Comparison of ENCODE assay signal across 8 cellular contexts in the genomic region with DNA sequence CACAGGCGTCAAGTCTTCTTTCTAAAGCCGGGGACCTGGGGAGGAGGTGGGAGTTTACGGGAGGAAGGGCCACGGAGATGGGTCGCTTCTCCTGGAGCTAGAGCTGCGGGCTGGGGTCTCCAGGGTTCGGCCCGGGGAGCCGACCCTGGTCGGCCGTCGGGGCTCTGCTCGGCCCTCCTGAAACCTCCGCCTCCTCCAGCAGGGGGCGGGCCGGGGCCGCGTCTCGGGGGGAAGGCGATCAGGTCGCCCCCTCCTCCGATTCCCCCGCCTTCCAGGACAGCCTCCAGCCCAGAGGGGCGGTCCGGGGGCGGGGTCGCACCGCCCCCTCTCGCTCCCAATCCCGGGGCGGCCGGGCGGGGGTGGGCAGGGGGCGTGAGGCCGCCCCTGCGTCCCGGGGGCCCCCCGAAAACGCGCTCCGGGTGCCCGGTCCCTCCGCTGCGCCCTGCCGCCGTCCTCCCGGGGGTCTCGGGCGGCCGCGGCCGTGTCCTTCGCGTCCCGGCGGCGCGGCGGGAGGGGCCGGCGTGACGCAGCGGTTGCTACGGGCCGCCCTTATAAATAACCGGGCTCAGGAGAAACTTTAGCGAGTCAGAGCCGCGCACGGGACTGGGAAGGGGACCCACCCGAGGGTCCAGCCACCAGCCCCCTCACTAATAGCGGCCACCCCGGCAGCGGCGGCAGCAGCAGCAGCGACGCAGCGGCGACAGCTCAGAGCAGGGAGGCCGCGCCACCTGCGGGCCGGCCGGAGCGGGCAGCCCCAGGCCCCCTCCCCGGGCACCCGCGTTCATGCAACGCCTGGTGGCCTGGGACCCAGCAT. TPM values are rescaled to one million over a fixed set of nuclear protein-coding genes. Genes with fewer than 3 reads are reported as not detected.
DNase-seq lines count a peak whose midpoint lies in the region; ATAC-seq, FAIRE-seq and TF ChIP-seq lines count a peak whose summit lies in the region.

A gene (plus strand): TSS at position 580 of the 814 bp plus-strand sequence. CDS start 204 bp downstream, at position 784.

- peak; percentile 67 for TF ChIP-seq CTCF in GM12873 (IDR thresholded peaks at IDR 0.05; ENCODE audit: insufficient read depth, low read depth, low read length, missing control alignments)
- TF ChIP-seq CTCF in kidney (IDR thresholded peaks at IDR 0.05; ENCODE audit: borderline replicate concordance, extremely low read depth, insufficient read depth), result peak; percentile 71

- H3K9ac ChIP-seq in kidney (ENCODE audit: low read length in 2 of 2), result peak within 1 kb of the TSS; percentile 85 to 89

- no peaks in the 10 kb centered on the region for H3K9me3 ChIP-seq in kidney (ENCODE audit: control insufficient read depth in 1 of 2, low read length in 2 of 2)

- H3K4me1 ChIP-seq in kidney (ENCODE audit: control insufficient read depth in 1 of 2, insufficient read depth in 1 of 2, low read depth in 1 of 2, low read length in 2 of 2), result peaks cover 11% of the 10 kb centered on the region in 2 donors

- peak within 1 kb of the TSS; percentile 87 to 91 for H3K4me3 ChIP-seq in kidney (ENCODE audit: low read length in 2 of 2)

- peak within 1 kb of the TSS; percentile 95 to 97 for H3K27ac ChIP-seq in kidney (ENCODE audit: low read depth in 2 of 2, low read length in 2 of 2)

- H3K36me3 ChIP-seq in kidney (ENCODE audit: control insufficient read depth in 1 of 2, insufficient read depth in 2 of 2, low read length in 2 of 2), result peaks cover 0 to 4% of the 10 kb centered on the region in 2 donors

- peak; percentile 50 for ATAC-seq in HG02885 (IDR thresholded peaks at IDR 0.05; ENCODE audit: poor library complexity, unreplicated experiment)
- peak; percentile 50 to 52 for ATAC-seq in activated CD4-positive, CD25-positive, alpha-beta regulatory T cell treated with anti-CD3 and anti-CD28 coated beads, Interleukin-2, amount 50 U/mL, for 24 hours
- no peak for ATAC-seq in GM21786 (IDR thresholded peaks at IDR 0.05; ENCODE audit: unreplicated experiment)

- intact Hi-C loops in kidney (cut with DNase I), result no loop called here

- DNase-seq in NCI-H2227 treated with DMSO at 0.1 percent for 48 hours (lab: John Stamatoyannopoulos, UW) (peak; percentile 20), kidney (peak; percentile 97)
- peak; percentile 77 for DNase-seq in central memory CD4-positive, alpha-beta T cell
- DNase-seq in stimulated activated CD4-positive, alpha-beta T cell treated with anti-CD3 and anti-CD28 coated beads, Interleukin-15, amount 100 ng/mL, for 48 hours (ENCODE audit: low read depth in 2 of 2), result peak; percentile 70 to 81

- FAIRE-seq in kidney (lab: Jason Lieb, UNC), result no peak

RNA-seq across cellular contexts. Expression of the gene that starts here (rescaled TPM):
- total RNA-seq in kidney, result 81.4 TPM
- polyA plus RNA-seq in kidney (ENCODE audit: insufficient read depth, low read depth, low replicate concordance), result 33.6 TPM

Comparison
In these comparisons a context has a peak if more than half of its experiments do, and no peak if none do; other contexts are left out.
1. DNase-seq: peak in every context shown above with its lines; median percentile 97 in kidney; 77 in central memory CD4-positive, alpha-beta T cell; 76 in stimulated activated CD4-positive, alpha-beta T cell treated with anti-CD3 and anti-CD28 coated beads, Interleukin-15, amount 100 ng/mL, for 48 hours; 20 in NCI-H2227 treated with DMSO at 0.1 percent for 48 hours.